ENCODE assay signal across 10 cellular contexts in genomic region chr19:39599116-39599515, GRCh38. TPM values are rescaled to one million over a fixed set of nuclear protein-coding genes. Genes with fewer than 3 reads are reported as not detected.
DNase-seq lines count a peak whose midpoint lies in the region; ATAC-seq, FAIRE-seq and TF ChIP-seq lines count a peak whose summit lies in the region.
"Had no signal": no experiment of that assay in that cellular context is flagged by ENCODE, and none has a peak within 500 bp of the region (broad histone marks: within the 10 kb centered on the region; RNA-seq: fewer than 3 reads in every experiment).

No MANE protein-coding gene starts in this region.

- no peaks in the 10 kb centered on the region for H3K79me2 ChIP-seq in hepatocyte

- H3K4me1 ChIP-seq in hepatocyte (ENCODE audit: insufficient read depth) (no peaks in the 10 kb centered on the region), kidney (ENCODE audit: control insufficient read depth in 1 of 2, insufficient read depth in 1 of 2, low read depth in 1 of 2, low read length in 2 of 2) (no peaks in the 10 kb centered on the region)

- H3K36me3 ChIP-seq in hepatocyte (replicated peaks; ENCODE audit: insufficient read depth, low read depth) (no peaks in the 10 kb centered on the region), kidney (ENCODE audit: control insufficient read depth in 1 of 2, insufficient read depth in 2 of 2, low read length in 2 of 2) (no peaks in the 10 kb centered on the region)

- H3K4me2 ChIP-seq in hepatocyte: no peak overlapping the region

- DNase-seq in AG10803 (ENCODE audit: low read depth) (peak; percentile 8), HFFc6 (peak; percentile 6), hepatocyte (ENCODE audit: low spot score) (peak; percentile 51), kidney (no peak)
- DNase-seq in activated CD4-positive, alpha-beta T cell treated with anti-CD3 and anti-CD28 coated beads, Interleukin-2, amount 50 U/mL, for 1 hour: peak; percentile 18
- DNase-seq in activated effector memory CD4-positive, alpha-beta T cell treated with anti-CD3 and anti-CD28 coated beads, Interleukin-2, amount 50 U/mL, for 16 hours: no peak

- no peaks in the 10 kb centered on the region; the same call in 1 of the 2 replicates for H3K9me3 Mint-ChIP-seq in HFFc6
- H3K9me3 Mint-ChIP-seq: dendritic cell treated with granulocyte-macrophage colony-stimulating factor and Interleukin-4, amounts not matched to agents 40 ng/mL and 50 ng/mL, for 4 days had no signal

- intact Hi-C loops in kidney (cut with DNase I): no loop called here

- H3K27ac ChIP-seq in hepatocyte: no peak overlapping the region
- H3K27ac ChIP-seq in kidney (ENCODE audit: low read depth in 2 of 2, low read length in 2 of 2): no peak overlapping the region

- ATAC-seq in HG03108 (IDR thresholded peaks at IDR 0.05; ENCODE audit: unreplicated experiment): no peak
- ATAC-seq in GM21526 (IDR thresholded peaks at IDR 0.05; ENCODE audit: low FRiP score, unreplicated experiment): no peak
- ATAC-seq: mucosa of descending colon had no signal

- no peak for FAIRE-seq in kidney (lab: Jason Lieb, UNC)

- H3K4me1 Mint-ChIP-seq in HFFc6 (ENCODE audit: low read depth): no peaks in the 10 kb centered on the region

- H3K27ac Mint-ChIP-seq in HFFc6: no peak overlapping the region
- H3K27ac Mint-ChIP-seq: dendritic cell treated with granulocyte-macrophage colony-stimulating factor and Interleukin-4, amounts not matched to agents 40 ng/mL and 50 ng/mL, for 4 days had no signal

- H4K20me1 ChIP-seq in hepatocyte (ENCODE audit: insufficient read depth, poor library complexity, severe bottlenecking): no peaks in the 10 kb centered on the region

- H3K27me3 ChIP-seq in hepatocyte: no peaks in the 10 kb centered on the region

- H3K4me3 ChIP-seq in AG10803 (ENCODE audit: low read length) (no peak overlapping the region), hepatocyte (no peak overlapping the region), kidney (ENCODE audit: low read length in 2 of 2) (no peak overlapping the region)
- H3K4me3 ChIP-seq: mucosa of descending colon had no signal

- 34% methylated on average over 4 of the region's 4 CpGs for WGBS in hepatocyte (ENCODE audit: low lambda C conversion rate, missing lambda C conversion rate)

- no peak for TF ChIP-seq CTCF in AG10803 (conservative IDR thresholded peaks at IDR 0.05; ENCODE audit: low read length)
- TF ChIP-seq CTCF in HFFc6 (IDR thresholded peaks at IDR 0.05): no peak
- no peak for TF ChIP-seq CTCF in hepatocyte (IDR thresholded peaks at IDR 0.05; ENCODE audit: poor library complexity)
- no peak for TF ChIP-seq CTCF in kidney (IDR thresholded peaks at IDR 0.05; ENCODE audit: borderline replicate concordance, extremely low read depth, insufficient read depth)

- no peak overlapping the region for H2AFZ ChIP-seq in hepatocyte

- no peak overlapping the region for H3K4me3 Mint-ChIP-seq in HFFc6
- H3K4me3 Mint-ChIP-seq: dendritic cell treated with granulocyte-macrophage colony-stimulating factor and Interleukin-4, amounts not matched to agents 40 ng/mL and 50 ng/mL, for 4 days had no signal

- peaks cover 7% of the 10 kb centered on the region for H3K27me3 Mint-ChIP-seq in HFFc6 (ENCODE audit: insufficient read depth)

- H3K9ac ChIP-seq in kidney (ENCODE audit: low read length in 2 of 2): no peak overlapping the region

- no peaks in the 10 kb centered on the region for H3K9me2 ChIP-seq in hepatocyte (replicated peaks; ENCODE audit: insufficient read depth)

- H3K9me3 ChIP-seq in hepatocyte (ENCODE audit: low read depth) (no peaks in the 10 kb centered on the region), kidney (ENCODE audit: control insufficient read depth in 1 of 2, low read length in 2 of 2) (peaks cover 0 to 3% of the 10 kb centered on the region in 2 donors)
- H3K9me3 ChIP-seq: mucosa of descending colon had no signal

- no peaks in the 10 kb centered on the region for H3K36me3 Mint-ChIP-seq in HFFc6 (ENCODE audit: low read depth)

RNA-seq across cellular contexts. Expression of gene LGALS13, which starts 3.2 kb away (rescaled TPM):
- not detected for total RNA-seq in HFFc6 (2021; fragmentation: NEBNext Ultra II Directional; extraction: Animal tissue kit (Norgen Biotek cat#: 25700))
- total RNA-seq in hepatocyte: not detected in 2 replicates
- not detected in 2 replicates for polyA plus RNA-seq in hepatocyte
- not detected for total RNA-seq in kidney
- polyA plus RNA-seq in kidney (ENCODE audit: insufficient read depth, low read depth, low replicate concordance): not detected
- total RNA-seq: mucosa of descending colon had no signal

RNA-seq across cellular contexts. Expression of gene LGALS16, which starts 56.6 kb away (rescaled TPM):
- total RNA-seq in HFFc6 (2021; fragmentation: NEBNext Ultra II Directional; extraction: Animal tissue kit (Norgen Biotek cat#: 25700)): not detected
- total RNA-seq in hepatocyte: not detected in 2 replicates
- polyA plus RNA-seq in hepatocyte: not detected in 2 replicates
- not detected for total RNA-seq in kidney
- not detected for polyA plus RNA-seq in kidney (ENCODE audit: insufficient read depth, low read depth, low replicate concordance)
- total RNA-seq: mucosa of descending colon had no signal

RNA-seq across cellular contexts. Expression of gene EID2, which starts 59.2 kb away (rescaled TPM):
- 10 to 100 TPM; 18.4 to 23.4 (median 19.0) TPM for total RNA-seq in HFFc6 (2021; fragmentation: NEBNext Ultra II Directional; extraction: Animal tissue kit (Norgen Biotek cat#: 25700))
- 13.6 and 18.6 TPM in 2 replicates for total RNA-seq in hepatocyte
- polyA plus RNA-seq in hepatocyte: 29.3 and 34.8 TPM in 2 replicates
- 12.0 TPM for total RNA-seq in kidney
- polyA plus RNA-seq in kidney (ENCODE audit: insufficient read depth, low read depth, low replicate concordance): 17.0 TPM

Comparison
In these comparisons a context has a peak if more than half of its experiments do, and no peak if none do; other contexts are left out.
1. DNase-seq: peak in AG10803 (single experiment), HFFc6 (single experiment), activated CD4-positive, alpha-beta T cell treated with anti-CD3 and anti-CD28 coated beads, Interleukin-2, amount 50 U/mL, for 1 hour (single experiment) and hepatocyte (single experiment); none in activated effector memory CD4-positive, alpha-beta T cell treated with anti-CD3 and anti-CD28 coated beads, Interleukin-2, amount 50 U/mL, for 16 hours (single experiment) and kidney (single experiment).